In genomic region chr9:19161257-19162025, GRCh38 we compare ENCODE assay signal across 8 cellular contexts. TPM values are rescaled to one million over a fixed set of nuclear protein-coding genes. Genes with fewer than 3 reads are reported as not detected.
DNase-seq lines count a peak whose midpoint lies in the region; ATAC-seq and TF ChIP-seq lines count a peak whose summit lies in the region.

No MANE protein-coding gene starts in this region.

- intact Hi-C loops in mammary epithelial cell (cut with micrococcal nuclease): loop anchor here (1.0 to 5.0 kb wide), 3 partner anchors 44 to 112 kb away; partner anchors contain the start of genes HAUS6 and RRAGA

- H3K9ac ChIP-seq in mammary epithelial cell (ENCODE audit: insufficient read depth, low read length): peak overlapping the region; percentile 44

- no peaks in the 10 kb centered on the region for H3K27me3 ChIP-seq in ACC112 (ENCODE audit: insufficient read depth, low read length)
- no peaks in the 10 kb centered on the region for H3K27me3 ChIP-seq in mammary epithelial cell (ENCODE audit: insufficient read depth, low read length)

- H3K9me3 Mint-ChIP-seq in type B pancreatic cell: peaks cover 4% of the 10 kb centered on the region

- TF ChIP-seq CTCF in mammary epithelial cell (conservative IDR thresholded peaks at IDR 0.05 in 1 of 2, IDR thresholded peaks at IDR 0.05 in 1 of 2; ENCODE audit: extremely low read depth in 1 of 2, insufficient read depth in 1 of 2, low read depth in 1 of 2, low read length in 2 of 2) (no peak), type B pancreatic cell (conservative IDR thresholded peaks at IDR 0.05) (no peak)

- H3K4me3 ChIP-seq in ACC112 (ENCODE audit: low read depth, low read length): peak overlapping the region; percentile 44; the same call in 1 of the 2 replicates
- no peak overlapping the region for H3K4me3 ChIP-seq in mammary epithelial cell (replicated peaks in 1 of 3; ENCODE audit: insufficient read depth in 1 of 3, low read depth in 2 of 3, low read length in 3 of 3)

- CTCF ChIA-PET in mammary epithelial cell (lab: Charles Lee; ENCODE audit: low non-redundant PET): no interaction called here

- H3K79me2 ChIP-seq in ACC112 (ENCODE audit: control insufficient read depth, insufficient read depth, low read length, unreplicated experiment) (no peaks in the 10 kb centered on the region), mammary epithelial cell (ENCODE audit: insufficient read depth, low read length) (no peaks in the 10 kb centered on the region)

- H3K27ac Mint-ChIP-seq in type B pancreatic cell: peak overlapping the region; percentile 89

- no peaks in the 10 kb centered on the region for H3K9me3 ChIP-seq in mammary epithelial cell (replicated peaks; ENCODE audit: insufficient read depth, low read length)

- peak overlapping the region; percentile 30 for H3K4me3 Mint-ChIP-seq in type B pancreatic cell

- no peaks in the 10 kb centered on the region for H3K27me3 Mint-ChIP-seq in type B pancreatic cell

- peaks cover 15% of the 10 kb centered on the region for H3K4me1 ChIP-seq in ACC112 (ENCODE audit: control insufficient read depth, insufficient read depth, low read length, unreplicated experiment)
- H3K4me1 ChIP-seq in mammary epithelial cell (ENCODE audit: insufficient read depth, low read length): peaks cover 16% of the 10 kb centered on the region

- in situ Hi-C loops in mammary epithelial cell (cut with MboI; ENCODE audit: low sequenced_read_pairs in 2 of 2): loop anchor here in 1 of 2 donors (5.0 kb wide), 1 partner anchor 44 kb away; no protein-coding TSS in a partner anchor

- no TSS peak for BruUV-seq in mammary epithelial cell (replicated peaks; lab: Mats Ljungman, UMichigan)

- peak; percentile 100 for DNase-seq in SKM-1 treated with dmso at 0.1 percent for 144 hours (lab: John Stamatoyannopoulos, UW; ENCODE audit: unreplicated experiment)
- DNase-seq in mammary epithelial cell: peak; percentile 98
- DNase-seq in medulla oblongata (ENCODE audit: extremely low spot score): peak; percentile 32
- no peak for DNase-seq in type B pancreatic cell (ENCODE audit: extremely low spot score, unreplicated experiment)
- no peak for DNase-seq in DMS153 treated with DMSO at 0.1 percent for 48 hours (lab: John Stamatoyannopoulos, UW; ENCODE audit: unreplicated experiment)

- ATAC-seq in GM18861 (IDR thresholded peaks at IDR 0.05; ENCODE audit: unreplicated experiment): peak; percentile 98
- ATAC-seq in HG03342 (IDR thresholded peaks at IDR 0.05; ENCODE audit: unreplicated experiment): peak; percentile 84

- H3K4me2 ChIP-seq in mammary epithelial cell (ENCODE audit: insufficient read depth, low read depth, low read length): peak overlapping the region; percentile 4

- H2AFZ ChIP-seq in ACC112 (ENCODE audit: low read length, unreplicated experiment) (peak overlapping the region; percentile 21), mammary epithelial cell (ENCODE audit: low read depth, low read length) (peak overlapping the region; percentile 1)

- no peaks in the 10 kb centered on the region for H4K20me1 ChIP-seq in mammary epithelial cell (ENCODE audit: insufficient read depth, low read length)

- dilution Hi-C loops in mammary epithelial cell (cut with HindIII; ENCODE audit: low sequenced_read_pairs): no loop called here

- WGBS in mammary epithelial cell (ENCODE audit: low coverage, missing lambda C conversion rate): 71% methylated on average over 9 of the region's 9 CpGs

- no peaks in the 10 kb centered on the region for H3K36me3 Mint-ChIP-seq in type B pancreatic cell

- H3K4me1 Mint-ChIP-seq in type B pancreatic cell (ENCODE audit: unreplicated experiment): peaks cover 10% of the 10 kb centered on the region

- H3K36me3 ChIP-seq in ACC112 (ENCODE audit: insufficient read depth, low read length) (no peaks in the 10 kb centered on the region), mammary epithelial cell (ENCODE audit: insufficient read depth, low read length) (no peaks in the 10 kb centered on the region)

- H3K27ac ChIP-seq in ACC112 (ENCODE audit: low read depth, low read length) (peak overlapping the region; percentile 92), mammary epithelial cell (ENCODE audit: insufficient read depth, low read depth, low read length) (peak overlapping the region; percentile 58)

RNA-seq across cellular contexts. Expression of gene PLIN2, which starts 34.1 kb away (rescaled TPM):
- total RNA-seq in mammary epithelial cell: 10 to 100 TPM in 1 of 2 donors, under 1 TPM in 1; 0.59 to 63.8 TPM
- polyA plus RNA-seq in mammary epithelial cell: 1.6 TPM
- polyA minus RNA-seq in mammary epithelial cell: not detected
- total RNA-seq in type B pancreatic cell (ENCODE audit: low replicate concordance): 79.1 and 95.1 TPM in 2 replicates

RNA-seq across cellular contexts. Expression of gene HAUS6, which starts 58.7 kb away (rescaled TPM):
- total RNA-seq in mammary epithelial cell (10 to 100 TPM; 19.5 to 21.2 TPM), type B pancreatic cell (ENCODE audit: low replicate concordance) (13.9 and 20.7 TPM in 2 replicates)
- 9.7 TPM for polyA plus RNA-seq in mammary epithelial cell
- 10.5 TPM for polyA minus RNA-seq in mammary epithelial cell

Comparison
In these comparisons a context has a peak if more than half of its experiments do, and no peak if none do; other contexts are left out.
1. DNase-seq: peak in SKM-1 treated with dmso at 0.1 percent for 144 hours (single experiment), mammary epithelial cell (single experiment) and medulla oblongata (single experiment); none in type B pancreatic cell (single experiment) and DMS153 treated with DMSO at 0.1 percent for 48 hours (single experiment).